In genomic region chr9:120792898-120793765, GRCh38 we compare ENCODE assay signal across 1 cellular context.
TF ChIP-seq lines count a peak whose summit lies in the region.

FBXW2 (minus strand) TSS chr9:120793416; CDS start chr9:120788258, 5,158 bp downstream.

TF ChIP-seq in HepG2, 621 proteins besides CTCF, POLR2A, EP300 and RAD21 (continued from another document and continues in another):
- TF ChIP-seq SRSF9 (IDR thresholded peaks at IDR 0.05; ENCODE audit: borderline replicate concordance, insufficient read depth, low read depth, low read length, poor library complexity, severe bottlenecking) = no peak
- TF ChIP-seq RFX5 (IDR thresholded peaks at IDR 0.05; ENCODE audit: low read depth, low read length) = no peak
- TF ChIP-seq ISX (CRISPR knock-in tag; conservative IDR thresholded peaks at IDR 0.05) = peak; percentile 86; the same call in 1 of the 2 replicates
- no peak for TF ChIP-seq ZBTB42 (CRISPR knock-in tag; IDR thresholded peaks at IDR 0.05)
- TF ChIP-seq ZNF691 (CRISPR knock-in tag; IDR thresholded peaks at IDR 0.05; ENCODE audit: borderline replicate concordance, low read depth) = peak; percentile 83; the same call in 1 of the 2 replicates
- no peak for TF ChIP-seq CBX2 (IDR thresholded peaks at IDR 0.05; ENCODE audit: low read depth, low read length)
- no peak for TF ChIP-seq CBX2 (CRISPR knock-in tag; IDR thresholded peaks at IDR 0.05; ENCODE audit: low read depth)
- no peak for TF ChIP-seq REL (CRISPR knock-in tag; conservative IDR thresholded peaks at IDR 0.05)
- TF ChIP-seq POLR2G (IDR thresholded peaks at IDR 0.05; ENCODE audit: low read depth, low read length) = peak; percentile 96
- TF ChIP-seq KAT8 (CRISPR knock-in tag; IDR thresholded peaks at IDR 0.05) = peak; percentile 100
- TF ChIP-seq ZNF205 (CRISPR knock-in tag; IDR thresholded peaks at IDR 0.05) = peak; percentile 92
- TF ChIP-seq ETV5 (CRISPR knock-in tag; IDR thresholded peaks at IDR 0.05; ENCODE audit: borderline replicate concordance) = peak; percentile 99
- no peak for TF ChIP-seq PAWR (CRISPR knock-in tag; IDR thresholded peaks at IDR 0.05; ENCODE audit: borderline replicate concordance)
- TF ChIP-seq MAFG (CRISPR knock-in tag; IDR thresholded peaks at IDR 0.05) = no peak
- TF ChIP-seq, protein P1, sequence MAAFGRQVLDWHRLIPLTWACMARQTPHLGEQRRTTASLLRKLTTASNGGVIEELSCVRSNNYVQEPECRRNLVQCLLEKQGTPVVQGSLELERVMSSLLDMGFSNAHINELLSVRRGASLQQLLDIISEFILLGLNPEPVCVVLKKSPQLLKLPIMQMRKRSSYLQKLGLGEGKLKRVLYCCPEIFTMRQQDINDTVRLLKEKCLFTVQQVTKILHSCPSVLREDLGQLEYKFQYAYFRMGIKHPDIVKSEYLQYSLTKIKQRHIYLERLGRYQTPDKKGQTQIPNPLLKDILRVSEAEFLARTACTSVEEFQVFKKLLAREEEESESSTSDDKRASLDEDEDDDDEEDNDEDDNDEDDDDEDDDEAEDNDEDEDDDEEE (CRISPR knock-in tag; IDR thresholded peaks at IDR 0.05) = peak; percentile 53; the same call in 1 of the 2 replicates
- TF ChIP-seq HNF4A (CRISPR knock-in tag; IDR thresholded peaks at IDR 0.05) = peak; percentile 18; the same call in 1 of the 2 replicates
- peak; percentile 35 for TF ChIP-seq TBL1XR1 (IDR thresholded peaks at IDR 0.05; ENCODE audit: borderline replicate concordance, low read length, partially characterized antibody)
- TF ChIP-seq YY1 (IDR thresholded peaks at IDR 0.05; ENCODE audit: insufficient read depth, insufficient replicate concordance, low read depth, low read length) = peak; percentile 81
- no peak; the same call in 1 of the 2 replicates for TF ChIP-seq DNMT3B (CRISPR knock-in tag; conservative IDR thresholded peaks at IDR 0.05)
- TF ChIP-seq ZNF331 (CRISPR knock-in tag; IDR thresholded peaks at IDR 0.05) = peak; percentile 85
- TF ChIP-seq TBX2 (CRISPR knock-in tag; IDR thresholded peaks at IDR 0.05; ENCODE audit: borderline replicate concordance) = peak; percentile 86
- TF ChIP-seq CREM (IDR thresholded peaks at IDR 0.05) = peak; percentile 93
- TF ChIP-seq CREM (CRISPR knock-in tag; IDR thresholded peaks at IDR 0.05) = peak; percentile 82
- peak; percentile 59 for TF ChIP-seq ZNF777 (CRISPR knock-in tag; IDR thresholded peaks at IDR 0.05)
- no peak for TF ChIP-seq NFIB (CRISPR knock-in tag; IDR thresholded peaks at IDR 0.05; ENCODE audit: borderline replicate concordance)
- TF ChIP-seq IRF1 (CRISPR knock-in tag; IDR thresholded peaks at IDR 0.05; ENCODE audit: low read depth) = no peak
- TF ChIP-seq MBD4 (IDR thresholded peaks at IDR 0.05; ENCODE audit: borderline replicate concordance, low read length) = no peak
- no peak for TF ChIP-seq NFE2L1 (CRISPR knock-in tag; IDR thresholded peaks at IDR 0.05; ENCODE audit: borderline replicate concordance)
- TF ChIP-seq HNF4G (IDR thresholded peaks at IDR 0.05; ENCODE audit: borderline replicate concordance, low read depth, low read length) = no peak
- TF ChIP-seq HNF4G (CRISPR knock-in tag; IDR thresholded peaks at IDR 0.05; ENCODE audit: borderline replicate concordance, low read depth) = peak; percentile 40; the same call in 1 of the 2 replicates
- no peak for TF ChIP-seq ATF3 (CRISPR knock-in tag; IDR thresholded peaks at IDR 0.05)
- TF ChIP-seq, protein P2, sequence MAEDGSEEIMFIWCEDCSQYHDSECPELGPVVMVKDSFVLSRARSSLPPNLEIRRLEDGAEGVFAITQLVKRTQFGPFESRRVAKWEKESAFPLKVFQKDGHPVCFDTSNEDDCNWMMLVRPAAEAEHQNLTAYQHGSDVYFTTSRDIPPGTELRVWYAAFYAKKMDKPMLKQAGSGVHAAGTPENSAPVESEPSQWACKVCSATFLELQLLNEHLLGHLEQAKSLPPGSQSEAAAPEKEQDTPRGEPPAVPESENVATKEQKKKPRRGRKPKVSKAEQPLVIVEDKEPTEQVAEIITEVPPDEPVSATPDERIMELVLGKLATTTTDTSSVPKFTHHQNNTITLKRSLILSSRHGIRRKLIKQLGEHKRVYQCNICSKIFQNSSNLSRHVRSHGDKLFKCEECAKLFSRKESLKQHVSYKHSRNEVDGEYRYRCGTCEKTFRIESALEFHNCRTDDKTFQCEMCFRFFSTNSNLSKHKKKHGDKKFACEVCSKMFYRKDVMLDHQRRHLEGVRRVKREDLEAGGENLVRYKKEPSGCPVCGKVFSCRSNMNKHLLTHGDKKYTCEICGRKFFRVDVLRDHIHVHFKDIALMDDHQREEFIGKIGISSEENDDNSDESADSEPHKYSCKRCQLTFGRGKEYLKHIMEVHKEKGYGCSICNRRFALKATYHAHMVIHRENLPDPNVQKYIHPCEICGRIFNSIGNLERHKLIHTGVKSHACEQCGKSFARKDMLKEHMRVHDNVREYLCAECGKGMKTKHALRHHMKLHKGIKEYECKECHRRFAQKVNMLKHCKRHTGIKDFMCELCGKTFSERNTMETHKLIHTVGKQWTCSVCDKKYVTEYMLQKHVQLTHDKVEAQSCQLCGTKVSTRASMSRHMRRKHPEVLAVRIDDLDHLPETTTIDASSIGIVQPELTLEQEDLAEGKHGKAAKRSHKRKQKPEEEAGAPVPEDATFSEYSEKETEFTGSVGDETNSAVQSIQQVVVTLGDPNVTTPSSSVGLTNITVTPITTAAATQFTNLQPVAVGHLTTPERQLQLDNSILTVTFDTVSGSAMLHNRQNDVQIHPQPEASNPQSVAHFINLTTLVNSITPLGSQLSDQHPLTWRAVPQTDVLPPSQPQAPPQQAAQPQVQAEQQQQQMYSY (CRISPR knock-in tag; IDR thresholded peaks at IDR 0.05) = peak; percentile 57; the same call in 1 of the 2 replicates
- peak; percentile 21; the same call in 1 of the 2 replicates for TF ChIP-seq STAG1 (CRISPR knock-in tag; IDR thresholded peaks at IDR 0.05)
- TF ChIP-seq, protein P3, sequence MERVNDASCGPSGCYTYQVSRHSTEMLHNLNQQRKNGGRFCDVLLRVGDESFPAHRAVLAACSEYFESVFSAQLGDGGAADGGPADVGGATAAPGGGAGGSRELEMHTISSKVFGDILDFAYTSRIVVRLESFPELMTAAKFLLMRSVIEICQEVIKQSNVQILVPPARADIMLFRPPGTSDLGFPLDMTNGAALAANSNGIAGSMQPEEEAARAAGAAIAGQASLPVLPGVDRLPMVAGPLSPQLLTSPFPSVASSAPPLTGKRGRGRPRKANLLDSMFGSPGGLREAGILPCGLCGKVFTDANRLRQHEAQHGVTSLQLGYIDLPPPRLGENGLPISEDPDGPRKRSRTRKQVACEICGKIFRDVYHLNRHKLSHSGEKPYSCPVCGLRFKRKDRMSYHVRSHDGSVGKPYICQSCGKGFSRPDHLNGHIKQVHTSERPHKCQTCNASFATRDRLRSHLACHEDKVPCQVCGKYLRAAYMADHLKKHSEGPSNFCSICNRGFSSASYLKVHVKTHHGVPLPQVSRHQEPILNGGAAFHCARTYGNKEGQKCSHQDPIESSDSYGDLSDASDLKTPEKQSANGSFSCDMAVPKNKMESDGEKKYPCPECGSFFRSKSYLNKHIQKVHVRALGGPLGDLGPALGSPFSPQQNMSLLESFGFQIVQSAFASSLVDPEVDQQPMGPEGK (CRISPR knock-in tag; IDR thresholded peaks at IDR 0.05) = peak; percentile 88
- 0 out of 2 replicates have a peak, but pooled peaks have one; percentile 14 for TF ChIP-seq MTF2 (CRISPR knock-in tag; IDR thresholded peaks at IDR 0.05; ENCODE audit: borderline replicate concordance)
- TF ChIP-seq, protein P4, sequence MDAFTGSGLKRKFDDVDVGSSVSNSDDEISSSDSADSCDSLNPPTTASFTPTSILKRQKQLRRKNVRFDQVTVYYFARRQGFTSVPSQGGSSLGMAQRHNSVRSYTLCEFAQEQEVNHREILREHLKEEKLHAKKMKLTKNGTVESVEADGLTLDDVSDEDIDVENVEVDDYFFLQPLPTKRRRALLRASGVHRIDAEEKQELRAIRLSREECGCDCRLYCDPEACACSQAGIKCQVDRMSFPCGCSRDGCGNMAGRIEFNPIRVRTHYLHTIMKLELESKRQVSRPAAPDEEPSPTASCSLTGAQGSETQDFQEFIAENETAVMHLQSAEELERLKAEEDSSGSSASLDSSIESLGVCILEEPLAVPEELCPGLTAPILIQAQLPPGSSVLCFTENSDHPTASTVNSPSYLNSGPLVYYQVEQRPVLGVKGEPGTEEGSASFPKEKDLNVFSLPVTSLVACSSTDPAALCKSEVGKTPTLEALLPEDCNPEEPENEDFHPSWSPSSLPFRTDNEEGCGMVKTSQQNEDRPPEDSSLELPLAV (CRISPR knock-in tag; conservative IDR thresholded peaks at IDR 0.05; ENCODE audit: low read depth) = no peak
- TF ChIP-seq KDM6A (CRISPR knock-in tag; IDR thresholded peaks at IDR 0.05; ENCODE audit: low read depth) = no peak
- TF ChIP-seq AKAP8 (CRISPR knock-in tag; IDR thresholded peaks at IDR 0.05) = peak; percentile 82; the same call in 1 of the 2 replicates
- no peak for TF ChIP-seq ZNF496 (CRISPR knock-in tag; IDR thresholded peaks at IDR 0.05; ENCODE audit: insufficient replicate concordance)
- TF ChIP-seq ZNF3 (CRISPR knock-in tag; IDR thresholded peaks at IDR 0.05) = no peak
- no peak for TF ChIP-seq SIX1 (CRISPR knock-in tag; IDR thresholded peaks at IDR 0.05; ENCODE audit: borderline replicate concordance)
- TF ChIP-seq ZBTB38 (CRISPR knock-in tag; IDR thresholded peaks at IDR 0.05) = peak; percentile 71
- TF ChIP-seq, protein P5, sequence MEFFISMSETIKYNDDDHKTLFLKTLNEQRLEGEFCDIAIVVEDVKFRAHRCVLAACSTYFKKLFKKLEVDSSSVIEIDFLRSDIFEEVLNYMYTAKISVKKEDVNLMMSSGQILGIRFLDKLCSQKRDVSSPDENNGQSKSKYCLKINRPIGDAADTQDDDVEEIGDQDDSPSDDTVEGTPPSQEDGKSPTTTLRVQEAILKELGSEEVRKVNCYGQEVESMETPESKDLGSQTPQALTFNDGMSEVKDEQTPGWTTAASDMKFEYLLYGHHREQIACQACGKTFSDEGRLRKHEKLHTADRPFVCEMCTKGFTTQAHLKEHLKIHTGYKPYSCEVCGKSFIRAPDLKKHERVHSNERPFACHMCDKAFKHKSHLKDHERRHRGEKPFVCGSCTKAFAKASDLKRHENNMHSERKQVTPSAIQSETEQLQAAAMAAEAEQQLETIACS (CRISPR knock-in tag; IDR thresholded peaks at IDR 0.05) = no peak
- no peak for TF ChIP-seq ZFP36 (IDR thresholded peaks at IDR 0.05; ENCODE audit: borderline replicate concordance, low read depth, low read length, partially characterized antibody)
- TF ChIP-seq ZNF709 (CRISPR knock-in tag; IDR thresholded peaks at IDR 0.05) = peak; percentile 82; the same call in 1 of the 2 replicates
- TF ChIP-seq YEATS2 (CRISPR knock-in tag; IDR thresholded peaks at IDR 0.05; ENCODE audit: borderline replicate concordance) = peak; percentile 98
- no peak; the same call in 1 of the 2 replicates for TF ChIP-seq ZNF556 (CRISPR knock-in tag; IDR thresholded peaks at IDR 0.05; ENCODE audit: borderline replicate concordance)
- TF ChIP-seq ZNF180 (CRISPR knock-in tag; IDR thresholded peaks at IDR 0.05; ENCODE audit: borderline replicate concordance, low read depth) = no peak
- 0 out of 2 replicates have a peak, but pooled peaks have one; percentile 63 for TF ChIP-seq ZNF616 (CRISPR knock-in tag; IDR thresholded peaks at IDR 0.05; ENCODE audit: low read depth)
- peak; percentile 49; the same call in 1 of the 2 replicates for TF ChIP-seq MED13 (CRISPR knock-in tag; IDR thresholded peaks at IDR 0.05)
- no peak for TF ChIP-seq AGO1 (IDR thresholded peaks at IDR 0.05; ENCODE audit: low read depth, low read length, poor library complexity, severe bottlenecking)
- TF ChIP-seq IRF2 (CRISPR knock-in tag; IDR thresholded peaks at IDR 0.05) = peak; percentile 95
- peak; percentile 79; the same call in 1 of the 2 replicates for TF ChIP-seq ZNF274 (CRISPR knock-in tag; IDR thresholded peaks at IDR 0.05)
- TF ChIP-seq ZNF605 (CRISPR knock-in tag; IDR thresholded peaks at IDR 0.05) = 0 out of 2 replicates have a peak, but pooled peaks have one; percentile 16
- TF ChIP-seq NR0B2 (CRISPR knock-in tag; IDR thresholded peaks at IDR 0.05) = peak; percentile 95
- TF ChIP-seq ZNF432 (CRISPR knock-in tag; IDR thresholded peaks at IDR 0.05; ENCODE audit: borderline replicate concordance) = no peak
- peak; percentile 98 for TF ChIP-seq RBFOX2 (IDR thresholded peaks at IDR 0.05; ENCODE audit: low read depth, low read length)
- TF ChIP-seq ZFP62 (CRISPR knock-in tag; IDR thresholded peaks at IDR 0.05) = no peak
- TF ChIP-seq, protein P6, sequence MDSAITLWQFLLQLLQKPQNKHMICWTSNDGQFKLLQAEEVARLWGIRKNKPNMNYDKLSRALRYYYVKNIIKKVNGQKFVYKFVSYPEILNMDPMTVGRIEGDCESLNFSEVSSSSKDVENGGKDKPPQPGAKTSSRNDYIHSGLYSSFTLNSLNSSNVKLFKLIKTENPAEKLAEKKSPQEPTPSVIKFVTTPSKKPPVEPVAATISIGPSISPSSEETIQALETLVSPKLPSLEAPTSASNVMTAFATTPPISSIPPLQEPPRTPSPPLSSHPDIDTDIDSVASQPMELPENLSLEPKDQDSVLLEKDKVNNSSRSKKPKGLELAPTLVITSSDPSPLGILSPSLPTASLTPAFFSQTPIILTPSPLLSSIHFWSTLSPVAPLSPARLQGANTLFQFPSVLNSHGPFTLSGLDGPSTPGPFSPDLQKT (CRISPR knock-in tag; IDR thresholded peaks at IDR 0.05; ENCODE audit: borderline replicate concordance) = peak; percentile 92; the same call in 1 of the 2 replicates
- TF ChIP-seq ZNF629 (CRISPR knock-in tag; conservative IDR thresholded peaks at IDR 0.05) = peak; percentile 54
- TF ChIP-seq ZNF160 (CRISPR knock-in tag; IDR thresholded peaks at IDR 0.05) = peak; percentile 82; the same call in 1 of the 2 replicates
- no peak for TF ChIP-seq CHD2 (IDR thresholded peaks at IDR 0.05; ENCODE audit: low read depth, low read length)
